In genomic region chr21:44051462-44051941, GRCh38 we compare ENCODE assay signal across 11 cellular contexts. TPM values are rescaled to one million over a fixed set of nuclear protein-coding genes. Genes with fewer than 3 reads are reported as not detected.
DNase-seq lines count a peak whose midpoint lies in the region; ATAC-seq and TF ChIP-seq lines count a peak whose summit lies in the region.
"Had no signal": no experiment of that assay in that cellular context is flagged by ENCODE, and none has a peak within 500 bp of the region (broad histone marks: within the 10 kb centered on the region; RNA-seq: fewer than 3 reads in every experiment).

No MANE protein-coding gene starts in this region.

- no peak for TF ChIP-seq POLR2A in adrenal gland (IDR thresholded peaks at IDR 0.05)

- peak; percentile 33 to 84 (median 75) for DNase-seq in adrenal gland
- peak; percentile 57 for DNase-seq in fibroblast of the aortic adventitia (ENCODE audit: low read depth)
- no peak for DNase-seq in activated CD4-positive, alpha-beta T cell treated with anti-CD3 and anti-CD28 coated beads, Interleukin-2, amount 50 U/mL, for 4 hours
- DNase-seq in DMS79 treated with DMSO at 0.1 percent for 48 hours (lab: John Stamatoyannopoulos, UW) = no peak
- no peak for DNase-seq in activated effector memory CD4-positive, alpha-beta T cell treated with anti-CD3 and anti-CD28 coated beads, Interleukin-2, amount 50 U/mL, for 16 hours
- DNase-seq: activated CD4-positive, alpha-beta T cell treated with anti-CD3 and anti-CD28 coated beads, Interleukin-2, amount 50 U/mL, for 48 hours; MV-4-11; naive B cell had no signal

- H3K27ac ChIP-seq in adrenal gland = peak overlapping the region in 4 of 5 donors; percentile 52 to 85 (median 67)
- H3K27ac ChIP-seq in muscle layer of duodenum (ENCODE audit: low read length) = peak overlapping the region; percentile 74
- peak overlapping the region; percentile 97 for H3K27ac ChIP-seq in temporal lobe (ENCODE audit: low read depth, low read length)

- no peak for ATAC-seq in GM21576 (IDR thresholded peaks at IDR 0.05; ENCODE audit: unreplicated experiment)

- intact Hi-C loops in adrenal gland (cut with DNase I) = loop anchor here in 1 of 2 donors (5.0 kb wide), 1 partner anchor 34 kb away; no protein-coding TSS in a partner anchor

- H3K4me1 ChIP-seq in adrenal gland (replicated peaks in 1 of 2) = peaks cover 6 to 35% of the 10 kb centered on the region in 2 donors
- peaks cover 3 to 26% of the 10 kb centered on the region in 2 donors for H3K4me1 ChIP-seq in muscle layer of duodenum (ENCODE audit: control insufficient read depth in 1 of 2, insufficient read depth in 2 of 2, low read length in 2 of 2)

- H3K27me3 ChIP-seq in adrenal gland = no peaks in the 10 kb centered on the region
- H3K27me3 ChIP-seq in muscle layer of duodenum (ENCODE audit: low read depth, low read length) = no peaks in the 10 kb centered on the region

- H3K4me3 ChIP-seq in adrenal gland = no peak overlapping the region
- H3K4me3 ChIP-seq in fibroblast of the aortic adventitia (ENCODE audit: low read depth, low read length) = no peak overlapping the region
- peak overlapping the region in 1 of 2 donors; percentile 21 for H3K4me3 ChIP-seq in muscle layer of duodenum (ENCODE audit: low read depth in 1 of 2, low read length in 2 of 2)

- H3K36me3 ChIP-seq in adrenal gland (replicated peaks in 1 of 2) (peaks cover 0 to 11% of the 10 kb centered on the region in 2 donors), muscle layer of duodenum (ENCODE audit: control insufficient read depth in 1 of 2, insufficient read depth in 2 of 2, low read length in 2 of 2) (peaks cover 17% of the 10 kb centered on the region in 2 donors)

- TF ChIP-seq CTCF in adrenal gland (IDR thresholded peaks at IDR 0.05) (no peak), fibroblast of the aortic adventitia (IDR thresholded peaks at IDR 0.05; ENCODE audit: insufficient read depth, low read length) (no peak)

- H3K9me3 ChIP-seq in adrenal gland (replicated peaks in 1 of 3) (no peaks in the 10 kb centered on the region), muscle layer of duodenum (ENCODE audit: control insufficient read depth in 1 of 2, low read length in 2 of 2) (no peaks in the 10 kb centered on the region)

- WGBS in adrenal gland, 4 donors = 51 to 58% (median 56%) methylated on average over 5 to 11 of the region's 11 CpGs

RNA-seq across cellular contexts. Expression of gene TRAPPC10, which starts 39.4 kb away (rescaled TPM):
- 10 to 100 TPM; 17.6 to 34.3 (median 27.4) TPM for total RNA-seq in adrenal gland
- polyA plus RNA-seq in adrenal gland = 10 to 100 TPM in 1 of 3 donors, 1 to 10 TPM in 2; 5.2 to 24.5 (median 9.3) TPM
- total RNA-seq in fibroblast of the aortic adventitia (ENCODE audit: low replicate concordance) = 25.3 and 43.1 TPM in 2 replicates
- total RNA-seq in temporal lobe = 16.2 TPM

RNA-seq across cellular contexts. Expression of gene PWP2, which starts 55.7 kb away (rescaled TPM):
- total RNA-seq in adrenal gland = 10 to 100 TPM in 2 of 8 donors, 1 to 10 TPM in 6; 4.0 to 33.0 (median 5.7) TPM
- 1 to 10 TPM in 2 of 3 donors, under 1 TPM in 1; 0.09 to 5.7 (median 4.0) TPM for polyA plus RNA-seq in adrenal gland
- total RNA-seq in fibroblast of the aortic adventitia (ENCODE audit: low replicate concordance) = 0.98 and 4.0 TPM in 2 replicates
- 9.6 TPM for total RNA-seq in temporal lobe

Comparison
In these comparisons a context has a peak if more than half of its experiments do, and no peak if none do; other contexts are left out.
1. DNase-seq: peak in adrenal gland (7 of 7) and fibroblast of the aortic adventitia (single experiment); none in activated CD4-positive, alpha-beta T cell treated with anti-CD3 and anti-CD28 coated beads, Interleukin-2, amount 50 U/mL, for 4 hours (0 of 2), DMS79 treated with DMSO at 0.1 percent for 48 hours (single experiment) and activated effector memory CD4-positive, alpha-beta T cell treated with anti-CD3 and anti-CD28 coated beads, Interleukin-2, amount 50 U/mL, for 16 hours (single experiment).
2. Peak in every context shown above with its lines, with median percentiles within 50 percentile points of each other: H3K27ac ChIP-seq.